In the genomic region with DNA sequence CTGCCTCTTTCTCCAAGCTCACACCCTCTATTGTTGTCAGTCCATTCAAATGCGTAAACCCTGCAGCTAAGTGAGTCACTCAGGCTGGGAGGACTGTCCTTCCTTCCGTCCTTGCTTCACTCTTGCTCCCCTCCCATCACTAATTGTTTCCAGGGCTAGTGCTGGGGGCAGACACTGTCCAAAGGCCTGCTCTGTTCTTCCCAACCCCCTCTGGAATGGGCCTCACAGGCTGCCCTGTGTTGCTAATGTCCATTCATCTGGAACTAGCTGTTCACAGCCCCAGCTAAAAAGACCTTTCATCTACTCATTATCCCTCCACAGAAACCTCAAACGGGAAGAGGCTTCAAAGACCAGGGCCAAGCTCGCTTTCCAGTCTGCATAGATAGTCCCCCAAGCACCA, we compare ENCODE assay signal across 13 cellular contexts. TPM values are rescaled to one million over a fixed set of nuclear protein-coding genes. Genes with fewer than 3 reads are reported as not detected.
DNase-seq lines count a peak whose midpoint lies in the region; ATAC-seq, FAIRE-seq and TF ChIP-seq lines count a peak whose summit lies in the region.
"Had no signal": no experiment of that assay in that cellular context is flagged by ENCODE, and none has a peak within 500 bp of the region (broad histone marks: within the 10 kb centered on the region; RNA-seq: fewer than 3 reads in every experiment).

No MANE protein-coding gene starts in this region.

- H3K4me3 ChIP-seq in bronchial epithelial cell (ENCODE audit: low read depth, low read length) (no peak overlapping the region), keratinocyte (ENCODE audit: control insufficient read depth in 2 of 3, extremely low read depth in 1 of 3, insufficient read depth in 2 of 3, low read depth in 1 of 3, low read length in 3 of 3) (no peak overlapping the region)
- H3K4me3 ChIP-seq: K562 had no signal

- H2AFZ ChIP-seq in keratinocyte (ENCODE audit: control insufficient read depth, low read length), result peak overlapping the region; percentile 46

- H3K4me2 ChIP-seq in keratinocyte (ENCODE audit: control insufficient read depth, extremely low read depth, insufficient read depth, low read depth, low read length), result peak overlapping the region; percentile 33

- H3K9me3 ChIP-seq in keratinocyte (ENCODE audit: control insufficient read depth, low read depth, low read length), result no peaks in the 10 kb centered on the region

- no peaks in the 10 kb centered on the region for H3K79me2 ChIP-seq in keratinocyte (ENCODE audit: control insufficient read depth, insufficient read depth, low read length)

- DNase-seq in AG08396 (ENCODE audit: low spot score) (peak; percentile 18), HS-5 (ENCODE audit: low read depth) (peak; percentile 65), bronchial epithelial cell (ENCODE audit: low read depth) (peak; percentile 88), keratinocyte (ENCODE audit: low read depth, low spot score) (no peak), left lobe of liver (ENCODE audit: low spot score) (no peak), NCI-H748 treated with DMSO at 0.1 percent for 48 hours (lab: John Stamatoyannopoulos, UW) (no peak), T-helper 2 cell (no peak), caudate nucleus (lab: John Stamatoyannopoulos, UW) (no peak)
- DNase-seq: ACHN; NCI-H2227 treated with DMSO at 0.1 percent for 48 hours; stimulated activated CD4-positive, alpha-beta T cell treated with anti-CD3 and anti-CD28 coated beads, Interleukin-15, amount 100 ng/mL, for 24 hours had no signal

- H3K27me3 ChIP-seq in bronchial epithelial cell (ENCODE audit: control insufficient read depth, insufficient read depth, low read length) (no peaks in the 10 kb centered on the region), keratinocyte (ENCODE audit: control insufficient read depth, extremely low read depth, insufficient read depth, low read length) (no peaks in the 10 kb centered on the region)

- H4K20me1 ChIP-seq in keratinocyte (ENCODE audit: control insufficient read depth, extremely low read depth, insufficient read depth, low read length), result no peaks in the 10 kb centered on the region

- no peak for TF ChIP-seq CTCF in bronchial epithelial cell (IDR thresholded peaks at IDR 0.05; ENCODE audit: insufficient read depth, low read length, severe bottlenecking)
- no peak for TF ChIP-seq CTCF in keratinocyte (optimal IDR thresholded peaks at IDR 0.05 in 1 of 3, IDR thresholded peaks at IDR 0.05 in 1 of 3, conservative IDR thresholded peaks at IDR 0.05 in 1 of 3; ENCODE audit: extremely low read depth in 1 of 3, insufficient read depth in 2 of 3, low read length in 3 of 3)

- no peak for ATAC-seq in left lobe of liver
- ATAC-seq: K562; stimulated activated effector memory CD8-positive, alpha-beta T cell treated with anti-CD3 and anti-CD28 coated beads, Interleukin-12 subunit alpha, Interleukin-12 subunit beta, amount 100 ng/mL, for 72 hours had no signal

- no peaks in the 10 kb centered on the region for H3K9me1 ChIP-seq in keratinocyte (ENCODE audit: control insufficient read depth, extremely low read depth, insufficient read depth, low read length)

- peaks cover 17% of the 10 kb centered on the region for H3K4me1 ChIP-seq in keratinocyte (ENCODE audit: control insufficient read depth, extremely low read depth, insufficient read depth, low read length)

- dilution Hi-C loops in keratinocyte (cut with MboI; ENCODE audit: extremely low pct_ligation_motif_present, low sequenced_read_pairs), result no loop called here

- no peaks in the 10 kb centered on the region for H3K36me3 ChIP-seq in bronchial epithelial cell (ENCODE audit: control insufficient read depth, insufficient read depth, low read length)
- H3K36me3 ChIP-seq in keratinocyte (ENCODE audit: control insufficient read depth in 2 of 2, extremely low read depth in 1 of 2, insufficient read depth in 2 of 2, low read length in 2 of 2), result no peaks in the 10 kb centered on the region

- H3K9ac ChIP-seq in keratinocyte (ENCODE audit: control insufficient read depth, extremely low read depth, insufficient read depth, low read length), result no peak overlapping the region

- H3K27ac ChIP-seq in keratinocyte (ENCODE audit: control insufficient read depth, insufficient read depth, low read length), result peak overlapping the region; percentile 22
- no peak overlapping the region for H3K27ac ChIP-seq in caudate nucleus (ENCODE audit: low read depth, low read length)

- FAIRE-seq in bronchial epithelial cell (lab: Jason Lieb, UNC), result peak; percentile 73
- peak; percentile 93 for FAIRE-seq in keratinocyte (lab: Jason Lieb, UNC)
- FAIRE-seq: K562 had no signal

RNA-seq across cellular contexts. Expression of a gene that starts 31.9 kb away (rescaled TPM):
- total RNA-seq in bronchial epithelial cell, result 12.8 and 21.3 TPM in 2 replicates
- 9.1 to 20.6 TPM (median 20.6 TPM) in 3 replicates for polyA plus RNA-seq in keratinocyte
- 19.9 TPM for polyA plus RNA-seq in keratinocyte (2011; ENCODE audit: low read depth)
- polyA plus RNA-seq in keratinocyte (2011; cell fraction: cytosol; rRNA removed), result 4.6 and 8.2 TPM in 2 replicates
- 30.5 and 32.6 TPM in 2 replicates for polyA plus RNA-seq in keratinocyte (2011; cell fraction: nucleus; rRNA removed)
- 14.4 and 18.2 TPM in 2 replicates for polyA plus RNA-seq in keratinocyte (2012; ENCODE audit: low replicate concordance)
- 21.0 to 56.7 TPM (median 47.5 TPM) in 3 replicates for polyA minus RNA-seq in keratinocyte
- polyA minus RNA-seq in keratinocyte (2011; cell fraction: cytosol; rRNA and poly(A)+ RNA removed), result 8.6 TPM
- 30.6 and 49.4 TPM in 2 replicates for polyA minus RNA-seq in keratinocyte (2011; cell fraction: nucleus; rRNA and poly(A)+ RNA removed)
- total RNA-seq in left lobe of liver, result 7.7 TPM

Comparison
In these comparisons a context has a peak if more than half of its experiments do, and no peak if none do; other contexts are left out.
1. DNase-seq: peak in AG08396 (single experiment), HS-5 (single experiment) and bronchial epithelial cell (single experiment); none in keratinocyte (single experiment), left lobe of liver (single experiment), NCI-H748 treated with DMSO at 0.1 percent for 48 hours (single experiment), T-helper 2 cell (0 of 5) and caudate nucleus (0 of 61).